ENCODE assay signal across 24 cellular contexts in genomic region chr21:43824883-43825609, GRCh38. TPM values are rescaled to one million over a fixed set of nuclear protein-coding genes. Genes with fewer than 3 reads are reported as not detected.
DNase-seq lines count a peak whose midpoint lies in the region; ATAC-seq and TF ChIP-seq lines count a peak whose summit lies in the region.
"Had no signal": no experiment of that assay in that cellular context is flagged by ENCODE, and none has a peak within 500 bp of the region (broad histone marks: within the 10 kb centered on the region; RNA-seq: fewer than 3 reads in every experiment).

No MANE protein-coding gene starts in this region.

- ATAC-seq in natural killer cell treated with Interleukin-12 subunit alpha and Interleukin-12 subunit beta and Interleukin-15 and Interleukin-18, amount 100 ng/mL, for 72 hours = no peak
- no peak for ATAC-seq in natural killer cell
- ATAC-seq: activated naive CD8-positive, alpha-beta T cell treated with anti-CD3 and anti-CD28 coated beads, Interleukin-2, amount 50 U/mL, for 24 hours; gastroesophageal sphincter; stimulated activated naive CD8-positive, alpha-beta T cell treated with anti-CD3 and anti-CD28 coated beads, Interleukin-15, amount 100 ng/mL, for 72 hours had no signal

- no peaks in the 10 kb centered on the region for H3K36me3 Mint-ChIP-seq in natural killer cell treated with Interleukin-12 subunit alpha and Interleukin-12 subunit beta and Interleukin-15 and Interleukin-18, amount 100 ng/mL, for 72 hours
- H3K36me3 Mint-ChIP-seq in natural killer cell = no peaks in the 10 kb centered on the region
- H3K36me3 Mint-ChIP-seq in progenitor cell of endocrine pancreas (ENCODE audit: insufficient read depth) = no peaks in the 10 kb centered on the region

- no peaks in the 10 kb centered on the region for H3K9me3 Mint-ChIP-seq in natural killer cell treated with Interleukin-12 subunit alpha and Interleukin-12 subunit beta and Interleukin-15 and Interleukin-18, amount 100 ng/mL, for 72 hours
- H3K9me3 Mint-ChIP-seq in natural killer cell = no peaks in the 10 kb centered on the region
- H3K9me3 Mint-ChIP-seq in progenitor cell of endocrine pancreas (ENCODE audit: low read depth) = no peaks in the 10 kb centered on the region
- H3K9me3 Mint-ChIP-seq: activated CD4-positive, alpha-beta memory T cell treated with anti-CD3 and anti-CD28 coated beads, Interleukin-2, amount 10 ng/mL, durations not matched to agents 7 days and 5 days; activated naive CD8-positive, alpha-beta T cell treated with anti-CD3 and anti-CD28 coated beads, Interleukin-2, amount 50 U/mL, for 24 hours; central memory CD8-positive, alpha-beta T cell; stimulated activated naive CD8-positive, alpha-beta T cell treated with anti-CD3 and anti-CD28 coated beads, Interleukin-15, amount 100 ng/mL, for 72 hours had no signal

- H3K4me1 Mint-ChIP-seq in natural killer cell treated with Interleukin-12 subunit alpha and Interleukin-12 subunit beta and Interleukin-15 and Interleukin-18, amount 100 ng/mL, for 72 hours (ENCODE audit: low read depth in 2 of 2) = peaks cover 0 to 3% of the 10 kb centered on the region in 2 donors
- H3K4me1 Mint-ChIP-seq in natural killer cell (no peaks in the 10 kb centered on the region), progenitor cell of endocrine pancreas (ENCODE audit: low read depth) (peaks cover 6% of the 10 kb centered on the region)
- H3K4me1 Mint-ChIP-seq: activated CD4-positive, alpha-beta memory T cell treated with anti-CD3 and anti-CD28 coated beads, Interleukin-2, amount 10 ng/mL, durations not matched to agents 7 days and 5 days; activated naive CD8-positive, alpha-beta T cell treated with anti-CD3 and anti-CD28 coated beads, Interleukin-2, amount 50 U/mL, for 24 hours; central memory CD8-positive, alpha-beta T cell; nephron; stimulated activated naive CD8-positive, alpha-beta T cell treated with anti-CD3 and anti-CD28 coated beads, Interleukin-15, amount 100 ng/mL, for 72 hours had no signal

- peak; percentile 25 for DNase-seq in natural killer cell treated with Interleukin-12 subunit alpha and Interleukin-12 subunit beta and Interleukin-15 and Interleukin-18, amount 100 ng/mL, for 72 hours (ENCODE audit: low spot score)
- DNase-seq in natural killer cell (no peak), posterior vena cava (ENCODE audit: low spot score) (peak; percentile 76), progenitor cell of endocrine pancreas (ENCODE audit: low spot score, unreplicated experiment) (no peak), LoVo (ENCODE audit: low spot score) (no peak), inferior parietal cortex (ENCODE audit: extremely low spot score) (no peak), NCI-H748 (lab: John Stamatoyannopoulos, UW; ENCODE audit: unreplicated experiment) (no peak)
- DNase-seq: ACHN; activated CD4-positive, alpha-beta memory T cell treated with anti-CD3 and anti-CD28 coated beads, Interleukin-2, amount 10 ng/mL, durations not matched to agents 7 days and 5 days; activated CD4-positive, alpha-beta T cell treated with anti-CD3 and anti-CD28 coated beads for 1 hour; activated CD8-positive, alpha-beta memory T cell treated with anti-CD3 and anti-CD28 coated beads, Interleukin-2, amount 50 U/mL, for 4 hours; activated naive CD4-positive, alpha-beta T cell; activated naive CD8-positive, alpha-beta T cell treated with anti-CD3 and anti-CD28 coated beads, Interleukin-2, amount 50 U/mL, for 24 hours; BE2C; COR-L47; NCI-H1436 treated with DMSO at 0.1 percent for 48 hours; SHP77; stimulated activated CD8-positive, alpha-beta memory T cell treated with anti-CD3 and anti-CD28 coated beads, Interleukin-4, amount 100 ng/mL, for 48 hours; stimulated activated naive CD8-positive, alpha-beta T cell treated with anti-CD3 and anti-CD28 coated beads, Interleukin-15, amount 100 ng/mL, for 72 hours; uterus had no signal

- no peak overlapping the region for H3K27ac Mint-ChIP-seq in natural killer cell treated with Interleukin-12 subunit alpha and Interleukin-12 subunit beta and Interleukin-15 and Interleukin-18, amount 100 ng/mL, for 72 hours
- no peak overlapping the region for H3K27ac Mint-ChIP-seq in natural killer cell
- no peak overlapping the region for H3K27ac Mint-ChIP-seq in progenitor cell of endocrine pancreas
- H3K27ac Mint-ChIP-seq: activated CD4-positive, alpha-beta memory T cell treated with anti-CD3 and anti-CD28 coated beads, Interleukin-2, amount 10 ng/mL, durations not matched to agents 7 days and 5 days; activated naive CD8-positive, alpha-beta T cell treated with anti-CD3 and anti-CD28 coated beads, Interleukin-2, amount 50 U/mL, for 24 hours; nephron; stimulated activated naive CD8-positive, alpha-beta T cell treated with anti-CD3 and anti-CD28 coated beads, Interleukin-15, amount 100 ng/mL, for 72 hours had no signal

- intact Hi-C loops in natural killer cell (cut with micrococcal nuclease) (no loop called here), posterior vena cava (cut with DNase I) (no loop called here)

- TF ChIP-seq CTCF in natural killer cell (IDR thresholded peaks at IDR 0.05) = no peak
- no peak for TF ChIP-seq CTCF in progenitor cell of endocrine pancreas (IDR thresholded peaks at IDR 0.05; ENCODE audit: unreplicated experiment)

- H3K4me3 Mint-ChIP-seq in natural killer cell treated with Interleukin-12 subunit alpha and Interleukin-12 subunit beta and Interleukin-15 and Interleukin-18, amount 100 ng/mL, for 72 hours = no peak overlapping the region
- H3K4me3 Mint-ChIP-seq in natural killer cell (no peak overlapping the region), progenitor cell of endocrine pancreas (ENCODE audit: low read depth) (no peak overlapping the region)
- H3K4me3 Mint-ChIP-seq: activated CD4-positive, alpha-beta memory T cell treated with anti-CD3 and anti-CD28 coated beads, Interleukin-2, amount 10 ng/mL, durations not matched to agents 7 days and 5 days; activated naive CD8-positive, alpha-beta T cell treated with anti-CD3 and anti-CD28 coated beads, Interleukin-2, amount 50 U/mL, for 24 hours; central memory CD8-positive, alpha-beta T cell; nephron; stimulated activated naive CD8-positive, alpha-beta T cell treated with anti-CD3 and anti-CD28 coated beads, Interleukin-15, amount 100 ng/mL, for 72 hours had no signal

- peak overlapping the region; percentile 75 for H3K27ac ChIP-seq in cingulate gyrus (ENCODE audit: low read depth, low read length)
- H3K27ac ChIP-seq: gastroesophageal sphincter, uterus had no signal

- peaks cover 0 to 8% of the 10 kb centered on the region in 2 donors for H3K27me3 Mint-ChIP-seq in natural killer cell treated with Interleukin-12 subunit alpha and Interleukin-12 subunit beta and Interleukin-15 and Interleukin-18, amount 100 ng/mL, for 72 hours
- H3K27me3 Mint-ChIP-seq in natural killer cell (ENCODE audit: low read depth in 2 of 2) (no peaks in the 10 kb centered on the region), progenitor cell of endocrine pancreas (peaks cover 12% of the 10 kb centered on the region)

RNA-seq across cellular contexts. Expression of gene RRP1, which starts 35.7 kb away (rescaled TPM):
- 10 to 100 TPM; 35.5 to 89.9 TPM for total RNA-seq in natural killer cell treated with Interleukin-12 subunit alpha and Interleukin-12 subunit beta and Interleukin-15 and Interleukin-18, amount 100 ng/mL, for 72 hours
- 10 to 100 TPM; 15.7 to 24.6 (median 23.7) TPM for total RNA-seq in natural killer cell
- total RNA-seq in posterior vena cava = 10 to 100 TPM; 10.7 to 14.3 TPM
- total RNA-seq in progenitor cell of endocrine pancreas = 30.9 and 32.6 TPM in 2 replicates

RNA-seq across cellular contexts. Expression of gene AGPAT3, which starts 40.0 kb away (rescaled TPM):
- total RNA-seq in natural killer cell treated with Interleukin-12 subunit alpha and Interleukin-12 subunit beta and Interleukin-15 and Interleukin-18, amount 100 ng/mL, for 72 hours = 100 to 1,000 TPM in 1 of 2 donors, 10 to 100 TPM in 1; 66.8 to 115 TPM
- 10 to 100 TPM; 39.5 to 45.7 (median 42.3) TPM for total RNA-seq in natural killer cell
- 10 to 100 TPM; 35.3 to 43.2 TPM for total RNA-seq in posterior vena cava
- total RNA-seq in progenitor cell of endocrine pancreas = 50.5 and 55.2 TPM in 2 replicates

RNA-seq across cellular contexts. Expression of gene CSTB, which starts 48.9 kb away (rescaled TPM):
- 10 to 100 TPM; 15.3 to 15.4 TPM for total RNA-seq in natural killer cell treated with Interleukin-12 subunit alpha and Interleukin-12 subunit beta and Interleukin-15 and Interleukin-18, amount 100 ng/mL, for 72 hours
- total RNA-seq in natural killer cell = 10 to 100 TPM; 18.5 to 23.1 (median 22.7) TPM
- total RNA-seq in posterior vena cava = 10 to 100 TPM; 29.0 to 48.6 TPM
- total RNA-seq in progenitor cell of endocrine pancreas = 42.0 and 42.6 TPM in 2 replicates

Comparison
In these comparisons a context has a peak if more than half of its experiments do, and no peak if none do; other contexts are left out.
1. DNase-seq: peak in natural killer cell treated with Interleukin-12 subunit alpha and Interleukin-12 subunit beta and Interleukin-15 and Interleukin-18, amount 100 ng/mL, for 72 hours (single experiment) and posterior vena cava (single experiment); none in natural killer cell (single experiment), progenitor cell of endocrine pancreas (single experiment), LoVo (single experiment), inferior parietal cortex (single experiment) and NCI-H748 (single experiment).